21 cellular contexts compared by ENCODE assay signal in the genomic region with DNA sequence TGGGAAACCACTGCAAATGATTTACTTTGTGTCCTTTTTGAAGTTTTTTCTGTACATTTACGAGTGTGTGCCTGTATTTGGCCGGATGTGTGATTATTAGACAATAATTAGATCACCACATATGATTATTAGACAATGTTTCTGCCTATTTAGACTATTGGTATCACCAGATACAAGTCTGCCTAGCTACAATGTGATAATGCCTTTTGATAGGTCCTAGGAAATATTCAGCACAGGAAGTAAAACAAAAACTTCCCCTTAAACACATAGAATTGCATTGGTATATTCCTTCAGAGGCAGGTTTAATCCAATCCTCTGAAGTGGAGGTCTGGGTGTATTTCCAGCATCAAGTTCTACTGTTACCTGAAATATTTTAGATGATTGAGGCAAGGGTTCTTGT.
DNase-seq lines count a peak whose midpoint lies in the region; ATAC-seq and TF ChIP-seq lines count a peak whose summit lies in the region.
"Had no signal": no experiment of that assay in that cellular context is flagged by ENCODE, and none has a peak within 500 bp of the region (broad histone marks: within the 10 kb centered on the region; RNA-seq: fewer than 3 reads in every experiment).

No MANE protein-coding gene starts in this region.

- H3K4me1 Mint-ChIP-seq in memory B cell (peaks cover 8% of the 10 kb centered on the region), osteocyte (ENCODE audit: unreplicated experiment) (no peaks in the 10 kb centered on the region)
- H3K4me1 Mint-ChIP-seq: stimulated activated effector memory CD8-positive, alpha-beta T cell treated with anti-CD3 and anti-CD28 coated beads, Interleukin-12 subunit alpha, Interleukin-12 subunit beta, amount 100 ng/mL, for 72 hours had no signal

- ATAC-seq in memory B cell (ENCODE audit: low read depth): peak; percentile 45
- no peak for ATAC-seq in GM18868 (IDR thresholded peaks at IDR 0.05; ENCODE audit: unreplicated experiment)
- no peak for ATAC-seq in GM21526 (IDR thresholded peaks at IDR 0.05; ENCODE audit: low FRiP score, unreplicated experiment)
- no peak for ATAC-seq in GM21515 (IDR thresholded peaks at IDR 0.05; ENCODE audit: unreplicated experiment)
- ATAC-seq: activated CD8-positive, alpha-beta T cell treated with anti-CD3 and anti-CD28 coated beads, Interleukin-2, amount 10 ng/mL, durations not matched to agents 7 days and 5 days; effector memory CD8-positive, alpha-beta T cell; esophagus mucosa; psoas muscle; stimulated activated effector memory CD8-positive, alpha-beta T cell treated with anti-CD3 and anti-CD28 coated beads, Interleukin-12 subunit alpha, Interleukin-12 subunit beta, amount 100 ng/mL, for 72 hours had no signal

- H3K9me3 Mint-ChIP-seq in memory B cell (peaks cover 2% of the 10 kb centered on the region), osteocyte (ENCODE audit: unreplicated experiment) (no peaks in the 10 kb centered on the region)
- H3K9me3 Mint-ChIP-seq: activated T-cell treated with anti-CD3 and anti-CD28 coated beads, Interleukin-2, amount 50 U/mL, for 24 hours; effector memory CD8-positive, alpha-beta T cell; stimulated activated effector memory CD8-positive, alpha-beta T cell treated with anti-CD3 and anti-CD28 coated beads, Interleukin-12 subunit alpha, Interleukin-12 subunit beta, amount 100 ng/mL, for 72 hours had no signal

- TF ChIP-seq CTCF in GM20000 (IDR thresholded peaks at IDR 0.05; ENCODE audit: extremely low read depth, missing control alignments) (no peak), osteocyte (IDR thresholded peaks at IDR 0.05) (no peak)

- H3K4me3 Mint-ChIP-seq in memory B cell: no peak overlapping the region
- no peak overlapping the region for H3K4me3 Mint-ChIP-seq in osteocyte (ENCODE audit: unreplicated experiment)
- H3K4me3 Mint-ChIP-seq: activated CD8-positive, alpha-beta T cell treated with anti-CD3 and anti-CD28 coated beads, Interleukin-2, amount 10 ng/mL, durations not matched to agents 7 days and 5 days; activated T-cell treated with anti-CD3 and anti-CD28 coated beads, Interleukin-2, amount 50 U/mL, for 24 hours; brain; effector memory CD8-positive, alpha-beta T cell; stimulated activated effector memory CD8-positive, alpha-beta T cell treated with anti-CD3 and anti-CD28 coated beads, Interleukin-12 subunit alpha, Interleukin-12 subunit beta, amount 100 ng/mL, for 72 hours had no signal

- no peaks in the 10 kb centered on the region for H3K36me3 Mint-ChIP-seq in memory B cell
- H3K36me3 Mint-ChIP-seq in osteocyte (ENCODE audit: unreplicated experiment): no peaks in the 10 kb centered on the region
- H3K36me3 Mint-ChIP-seq: stimulated activated effector memory CD8-positive, alpha-beta T cell treated with anti-CD3 and anti-CD28 coated beads, Interleukin-12 subunit alpha, Interleukin-12 subunit beta, amount 100 ng/mL, for 72 hours had no signal

- peaks cover 12% of the 10 kb centered on the region for H3K27me3 Mint-ChIP-seq in memory B cell
- peaks cover 25% of the 10 kb centered on the region for H3K27me3 Mint-ChIP-seq in osteocyte (ENCODE audit: unreplicated experiment)

- H3K27ac Mint-ChIP-seq in memory B cell (no peak overlapping the region), osteocyte (ENCODE audit: unreplicated experiment) (no peak overlapping the region)
- H3K27ac Mint-ChIP-seq: activated CD8-positive, alpha-beta T cell treated with anti-CD3 and anti-CD28 coated beads, Interleukin-2, amount 10 ng/mL, durations not matched to agents 7 days and 5 days; activated T-cell treated with anti-CD3 and anti-CD28 coated beads, Interleukin-2, amount 50 U/mL, for 24 hours; brain; effector memory CD8-positive, alpha-beta T cell; stimulated activated effector memory CD8-positive, alpha-beta T cell treated with anti-CD3 and anti-CD28 coated beads, Interleukin-12 subunit alpha, Interleukin-12 subunit beta, amount 100 ng/mL, for 72 hours had no signal

- peak; percentile 20 to 30 for DNase-seq in AML-193 (lab: John Stamatoyannopoulos, UW)
- DNase-seq in GM20000 (ENCODE audit: low spot score): peak; percentile 13
- DNase-seq in OCI-M1 (lab: John Stamatoyannopoulos, UW): peak; percentile 34
- DNase-seq in memory B cell (ENCODE audit: low spot score in 2 of 2): no peak
- DNase-seq in osteocyte (ENCODE audit: extremely low spot score, unreplicated experiment): no peak
- DNase-seq: activated CD4-positive, CD25-positive, alpha-beta regulatory T cell treated with anti-CD3 and anti-CD28 coated beads, Interleukin-2, amount 50 U/mL, for 72 hours; activated CD8-positive, alpha-beta T cell treated with anti-CD3 and anti-CD28 coated beads, Interleukin-2, amount 10 ng/mL, durations not matched to agents 7 days and 5 days; activated T-cell treated with anti-CD3 and anti-CD28 coated beads, Interleukin-2, amount 50 U/mL, for 24 hours; effector memory CD8-positive, alpha-beta T cell; foreskin melanocyte; hippocampal formation; left ventricle myocardium inferior; NCI-H82; psoas muscle; stimulated activated CD4-positive, alpha-beta T cell treated with anti-CD3 and anti-CD28 coated beads, Interleukin-2, amount 100 ng/mL, for 24 hours had no signal

Comparison
In these comparisons a context has a peak if more than half of its experiments do, and no peak if none do; other contexts are left out.
1. DNase-seq: peak in AML-193 (2 of 2), GM20000 (single experiment) and OCI-M1 (single experiment); none in memory B cell (0 of 2) and osteocyte (single experiment).